11 cellular contexts compared by ENCODE assay signal in the genomic region with DNA sequence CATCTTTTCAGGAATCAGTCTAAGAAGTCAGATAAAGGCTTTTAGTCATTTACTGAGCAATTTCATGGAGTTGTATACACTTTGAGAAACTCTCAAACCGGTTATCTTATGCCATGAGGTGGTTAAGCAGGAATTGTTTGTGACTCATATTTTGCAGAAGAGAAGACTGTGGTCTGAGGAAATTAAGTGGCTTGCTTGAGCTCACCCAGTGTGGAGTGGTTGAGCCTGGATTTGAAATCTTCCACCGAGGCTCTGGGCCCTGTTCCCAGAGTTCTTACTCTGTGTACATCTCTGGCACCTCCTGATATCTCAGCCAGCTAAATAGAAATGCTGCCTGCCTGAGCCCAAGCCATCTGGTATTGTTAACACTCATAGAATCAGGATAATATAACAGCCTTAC. TPM values are rescaled to one million over a fixed set of nuclear protein-coding genes. Genes with fewer than 3 reads are reported as not detected.
DNase-seq lines count a peak whose midpoint lies in the region; ATAC-seq and TF ChIP-seq lines count a peak whose summit lies in the region.
"Had no signal": no experiment of that assay in that cellular context is flagged by ENCODE, and none has a peak within 500 bp of the region (broad histone marks: within the 10 kb centered on the region; RNA-seq: fewer than 3 reads in every experiment).

No MANE protein-coding gene starts in this region.

- no peak overlapping the region for H3K4me3 ChIP-seq in AG04450 (ENCODE audit: low read depth, low read length)
- H3K4me3 ChIP-seq in astrocyte of the spinal cord (ENCODE audit: low read depth, low read length) = no peak overlapping the region
- H3K4me3 ChIP-seq in lower lobe of right lung = no peak overlapping the region
- H3K4me3 ChIP-seq in ascending aorta = no peak overlapping the region

- DNase-seq in AG04450 (ENCODE audit: low read depth, low spot score) (peak; percentile 84), HS-5 (ENCODE audit: low read depth) (peak; percentile 65), astrocyte of the spinal cord (ENCODE audit: low read depth, low spot score) (peak; percentile 93), lower lobe of right lung (peak; percentile 48), NCI-H1417 treated with DMSO at 0.1 percent for 48 hours (lab: John Stamatoyannopoulos, UW) (no peak), NCI-H748 treated with DMSO at 0.1 percent for 48 hours (lab: John Stamatoyannopoulos, UW) (no peak), ascending aorta (ENCODE audit: low spot score in 2 of 2) (no peak), epidermal melanocyte (ENCODE audit: insufficient read length, low spot score) (no peak)
- DNase-seq: naive B cell; stimulated activated CD8-positive, alpha-beta memory T cell treated with anti-CD3 and anti-CD28 coated beads, Interleukin-4, amount 100 ng/mL, for 48 hours had no signal

- H3K27me3 ChIP-seq in AG04450 (ENCODE audit: control insufficient read depth, insufficient read depth, low read length) = no peaks in the 10 kb centered on the region
- H3K27me3 ChIP-seq in lower lobe of right lung (ENCODE audit: low read depth) = no peaks in the 10 kb centered on the region
- no peaks in the 10 kb centered on the region for H3K27me3 ChIP-seq in ascending aorta

- no peak for TF ChIP-seq CTCF in AG04450 (IDR thresholded peaks at IDR 0.05; ENCODE audit: low read depth, low read length)
- TF ChIP-seq CTCF in astrocyte of the spinal cord (IDR thresholded peaks at IDR 0.05; ENCODE audit: low read depth, low read length) = no peak
- TF ChIP-seq CTCF in lower lobe of right lung (IDR thresholded peaks at IDR 0.05) = no peak
- no peak for TF ChIP-seq CTCF in ascending aorta (IDR thresholded peaks at IDR 0.05)

- no peaks in the 10 kb centered on the region for H3K9me3 ChIP-seq in AG04450 (ENCODE audit: control insufficient read depth, insufficient read depth, low read length)
- H3K9me3 ChIP-seq in lower lobe of right lung = no peaks in the 10 kb centered on the region
- H3K9me3 ChIP-seq in ascending aorta = no peaks in the 10 kb centered on the region

- POLR2A ChIA-PET in AG04450 (lab: Yijun Ruan, JAX) = interaction anchor here (1.1 kb wide), 1 partner anchor 38 kb away, joined by 4 read pairs; a partner anchor contains a TSS

- H3K27ac ChIP-seq in AG04450 (ENCODE audit: low read depth, low read length) (no peak overlapping the region), lower lobe of right lung (no peak overlapping the region), ascending aorta (no peak overlapping the region)

- CTCF ChIA-PET in AG04450 (lab: Charles Lee) = no interaction called here

- in situ Hi-C loops in astrocyte of the spinal cord (cut with HindIII; ENCODE audit: low sequenced_read_pairs) = no loop called here

- no peaks in the 10 kb centered on the region for H3K36me3 ChIP-seq in lower lobe of right lung
- H3K36me3 ChIP-seq in ascending aorta = no peaks in the 10 kb centered on the region

- H3K4me1 ChIP-seq in lower lobe of right lung = no peaks in the 10 kb centered on the region
- H3K4me1 ChIP-seq in ascending aorta = no peaks in the 10 kb centered on the region

- ATAC-seq in lower lobe of right lung = peak; percentile 90 to 94
- ATAC-seq: HCT116 had no signal

- intact Hi-C loops in lower lobe of right lung (cut with DNase I) = no loop called here
- intact Hi-C loops in ascending aorta (cut with DNase I) = no loop called here

RNA-seq across cellular contexts. Expression of a gene that starts 37.8 kb away (rescaled TPM):
- 12.8 and 19.2 TPM in 2 replicates for polyA plus RNA-seq in AG04450 (2011; rRNA removed)
- polyA minus RNA-seq in AG04450 (2011; rRNA and poly(A)+ RNA removed) = 38.5 and 41.9 TPM in 2 replicates
- 123 TPM for total RNA-seq in lower lobe of right lung
- 97.9 TPM for total RNA-seq in ascending aorta

Comparison
In these comparisons a context has a peak if more than half of its experiments do, and no peak if none do; other contexts are left out.
1. DNase-seq: peak in AG04450 (single experiment), HS-5 (single experiment), astrocyte of the spinal cord (single experiment) and lower lobe of right lung (single experiment); none in NCI-H1417 treated with DMSO at 0.1 percent for 48 hours (single experiment), NCI-H748 treated with DMSO at 0.1 percent for 48 hours (single experiment), ascending aorta (0 of 2) and epidermal melanocyte (single experiment).